In the genomic region with DNA sequence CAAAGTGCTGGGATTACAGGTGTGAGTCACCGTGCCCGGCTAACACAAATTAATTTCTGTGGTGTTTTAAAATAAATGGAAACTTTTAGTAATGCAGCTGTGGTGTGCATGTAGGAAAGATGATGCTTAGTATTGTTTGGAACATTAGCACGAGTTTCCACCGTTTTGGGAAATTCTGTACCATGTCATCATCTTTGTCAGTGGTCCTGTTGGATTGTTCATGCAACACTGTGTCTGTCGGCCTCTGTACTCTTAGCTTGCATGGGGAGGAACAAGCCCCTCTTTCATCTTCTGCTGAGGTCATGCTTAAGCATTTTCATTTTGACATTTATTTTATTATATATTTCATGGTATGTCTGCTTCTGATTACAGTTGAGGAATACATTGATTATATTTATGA, we compare ENCODE assay signal across 19 cellular contexts. TPM values are rescaled to one million over a fixed set of nuclear protein-coding genes. Genes with fewer than 3 reads are reported as not detected.
DNase-seq lines count a peak whose midpoint lies in the region; ATAC-seq and TF ChIP-seq lines count a peak whose summit lies in the region.
"Had no signal": no experiment of that assay in that cellular context is flagged by ENCODE, and none has a peak within 500 bp of the region (broad histone marks: within the 10 kb centered on the region; RNA-seq: fewer than 3 reads in every experiment).

No MANE protein-coding gene starts in this region.

- 100% methylated on average over 2 to 3 of the region's 5 CpGs for WGBS in mesodermal cell (ENCODE audit: insufficient coverage in 2 of 2), 2 experiments
- 54% methylated on average over 5 of the region's 5 CpGs for WGBS in smooth muscle cell (ENCODE audit: low lambda C conversion rate)
- WGBS in right lobe of liver (ENCODE audit: insufficient coverage, low coverage, low lambda C conversion rate, missing lambda C conversion rate): 82% methylated on average over 5 of the region's 5 CpGs

- H3K36me3 Mint-ChIP-seq in WTC11: peaks cover 3% of the 10 kb centered on the region; the same call in 1 of the 2 replicates
- H3K36me3 Mint-ChIP-seq: CD4-positive, alpha-beta memory T cell had no signal

- H3K9ac ChIP-seq in smooth muscle cell (ENCODE audit: low read depth): no peak overlapping the region

- TF ChIP-seq CTCF in WTC11 (IDR thresholded peaks at IDR 0.05) (no peak), smooth muscle cell (IDR thresholded peaks at IDR 0.05; ENCODE audit: borderline replicate concordance, insufficient read depth, poor library complexity, severe bottlenecking) (no peak), right lobe of liver (IDR thresholded peaks at IDR 0.05) (no peak), left lung (IDR thresholded peaks at IDR 0.05) (no peak)

- H3F3A ChIP-seq in smooth muscle cell (ENCODE audit: low read depth): peaks cover 3% of the 10 kb centered on the region

- no peak overlapping the region for H3K4me3 ChIP-seq in mesodermal cell (ENCODE audit: extremely low read depth, insufficient read depth, low read length, poor library complexity, severe bottlenecking)
- H3K4me3 ChIP-seq in smooth muscle cell: no peak overlapping the region
- H3K4me3 ChIP-seq in right lobe of liver: no peak overlapping the region
- no peak overlapping the region for H3K4me3 ChIP-seq in left lung
- H3K4me3 ChIP-seq: HAP-1 had no signal

- ATAC-seq in WTC11 (no peak), right lobe of liver (no peak), left lung (no peak)

- no peaks in the 10 kb centered on the region for H3K9me3 Mint-ChIP-seq in WTC11
- H3K9me3 Mint-ChIP-seq: CD4-positive, alpha-beta memory T cell had no signal

- no peak for TF ChIP-seq POLR2A in right lobe of liver (IDR thresholded peaks at IDR 0.05)

- peaks cover 4% of the 10 kb centered on the region for H3K4me1 ChIP-seq in mesodermal cell (ENCODE audit: control insufficient read depth, insufficient read depth, low read length, poor library complexity, severe bottlenecking)
- peaks cover 4% of the 10 kb centered on the region for H3K4me1 ChIP-seq in smooth muscle cell (ENCODE audit: low read depth)
- H3K4me1 ChIP-seq in right lobe of liver: peaks cover 0 to 10% (median 4%) of the 10 kb centered on the region in 4 donors
- no peaks in the 10 kb centered on the region for H3K4me1 ChIP-seq in left lung

- H3K27ac ChIP-seq in mesodermal cell (ENCODE audit: low read depth, low read length, severe bottlenecking) (peak overlapping the region; percentile 26), smooth muscle cell (ENCODE audit: low read depth) (peak overlapping the region; percentile 55), right lobe of liver (no peak overlapping the region), left lung (no peak overlapping the region)

- POLR2A ChIA-PET in WTC11 (lab: Charles Lee): no interaction called here
- POLR2A ChIA-PET in HEK293T (lab: Yijun Ruan, JAX): interaction anchor here (1.2 to 1.4 kb wide), 2 partner anchors 13 to 39 kb away, joined by 3 read pairs; no protein-coding TSS in a partner anchor

- H3K27ac Mint-ChIP-seq in WTC11: 0 out of 2 replicates have a peak overlapping the region, but pooled peaks have one; percentile 18
- H3K27ac Mint-ChIP-seq: CD4-positive, alpha-beta memory T cell had no signal

- H3K4me1 Mint-ChIP-seq in WTC11: peaks cover 46% of the 10 kb centered on the region
- H3K4me1 Mint-ChIP-seq: CD4-positive, alpha-beta memory T cell had no signal

- CTCF ChIA-PET in WTC11 (lab: Charles Lee): interaction anchor here (0.9 to 1.1 kb wide), 2 partner anchors 21 to 226 kb away, joined by 3 to 4 read pairs; no protein-coding TSS in a partner anchor
- CTCF ChIA-PET in HEK293T (lab: Yijun Ruan, JAX): interaction anchor here (0.7 kb wide), 1 partner anchor 29 kb away, joined by 3 read pairs; a partner anchor contains a TSS

- H3K36me3 ChIP-seq in mesodermal cell (ENCODE audit: control insufficient read depth, insufficient read depth, low read length): peaks cover 2% of the 10 kb centered on the region
- H3K36me3 ChIP-seq in smooth muscle cell (ENCODE audit: low read depth): no peaks in the 10 kb centered on the region
- no peaks in the 10 kb centered on the region for H3K36me3 ChIP-seq in right lobe of liver
- H3K36me3 ChIP-seq in left lung: no peaks in the 10 kb centered on the region
- H3K36me3 ChIP-seq: HAP-1 had no signal

- peaks cover 45% of the 10 kb centered on the region for H3K79me2 ChIP-seq in smooth muscle cell (ENCODE audit: low read depth)

- DNase-seq in stimulated activated CD4-positive, alpha-beta T cell treated with anti-CD3 and anti-CD28 coated beads, Interleukin-15, amount 100 ng/mL, for 24 hours: peak; percentile 3
- DNase-seq in stimulated activated CD4-positive, alpha-beta T cell treated with anti-CD3 and anti-CD28 coated beads, Interleukin-2, amount 100 ng/mL, for 24 hours: no peak
- DNase-seq in WTC11 (ENCODE audit: low spot score): no peak
- DNase-seq in smooth muscle cell (lab: John Stamatoyannopoulos, UW; ENCODE audit: unreplicated experiment): no peak
- DNase-seq in right lobe of liver: no peak
- no peak for DNase-seq in left lung
- no peak for DNase-seq in HEK293T (ENCODE audit: extremely low spot score)
- DNase-seq: C1 segment of cervical spinal cord; Calu3; CD4-positive, alpha-beta memory T cell; COR-L47; DMS53; DMS79 treated with DMSO at 0.1 percent for 48 hours; GF-D8; GOT3 had no signal

- H2AFZ ChIP-seq in smooth muscle cell (ENCODE audit: low read depth): no peak overlapping the region

- no peaks in the 10 kb centered on the region for H3K27me3 Mint-ChIP-seq in WTC11 (ENCODE audit: low read depth)

- H3K9me3 ChIP-seq in mesodermal cell (ENCODE audit: control insufficient read depth, low read length) (no peaks in the 10 kb centered on the region), smooth muscle cell (replicated peaks; ENCODE audit: low read depth) (no peaks in the 10 kb centered on the region), right lobe of liver (no peaks in the 10 kb centered on the region), left lung (no peaks in the 10 kb centered on the region)
- H3K9me3 ChIP-seq: HAP-1 had no signal

- no peaks in the 10 kb centered on the region for H3K27me3 ChIP-seq in smooth muscle cell (ENCODE audit: low read depth)
- H3K27me3 ChIP-seq in right lobe of liver: no peaks in the 10 kb centered on the region
- H3K27me3 ChIP-seq in left lung: no peaks in the 10 kb centered on the region

- no peak overlapping the region for H3K4me3 Mint-ChIP-seq in WTC11
- H3K4me3 Mint-ChIP-seq: CD4-positive, alpha-beta memory T cell had no signal

- no peaks in the 10 kb centered on the region for H4K20me1 ChIP-seq in smooth muscle cell (ENCODE audit: low read depth)

- intact Hi-C loops in right lobe of liver (cut with DNase I) (no loop called here), left lung (cut with DNase I) (no loop called here)

- peak overlapping the region; percentile 37 for H3K4me2 ChIP-seq in smooth muscle cell

TF ChIP-seq in WTC11, 78 proteins besides CTCF, POLR2A, EP300 and RAD21 (continues in another document):
- TF ChIP-seq PRRX2 (CRISPR knock-in tag; IDR thresholded peaks at IDR 0.05) (no peak), ZNF671 (CRISPR knock-in tag; IDR thresholded peaks at IDR 0.05) (no peak), IRF2 (CRISPR knock-in tag; IDR thresholded peaks at IDR 0.05; ENCODE audit: borderline replicate concordance, low read depth) (no peak), TEAD1 (CRISPR knock-in tag; IDR thresholded peaks at IDR 0.05) (no peak)
- TF ChIP-seq, protein P1, sequence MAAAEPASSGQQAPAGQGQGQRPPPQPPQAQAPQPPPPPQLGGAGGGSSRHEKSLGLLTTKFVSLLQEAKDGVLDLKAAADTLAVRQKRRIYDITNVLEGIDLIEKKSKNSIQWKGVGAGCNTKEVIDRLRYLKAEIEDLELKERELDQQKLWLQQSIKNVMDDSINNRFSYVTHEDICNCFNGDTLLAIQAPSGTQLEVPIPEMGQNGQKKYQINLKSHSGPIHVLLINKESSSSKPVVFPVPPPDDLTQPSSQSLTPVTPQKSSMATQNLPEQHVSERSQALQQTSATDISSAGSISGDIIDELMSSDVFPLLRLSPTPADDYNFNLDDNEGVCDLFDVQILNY (CRISPR knock-in tag; IDR thresholded peaks at IDR 0.05): no peak

TF ChIP-seq in HEK293T, 16 proteins besides CTCF, POLR2A, EP300 and RAD21:
- TF ChIP-seq FOXA1 (IDR thresholded peaks at IDR 0.05): no peak
- no peak for TF ChIP-seq CTBP1 (IDR thresholded peaks at IDR 0.05; ENCODE audit: borderline replicate concordance)

RNA-seq across cellular contexts. Expression of a gene that starts 28.5 kb away (rescaled TPM):
- total RNA-seq in WTC11 (2021): 110 to 111 TPM (median 110 TPM) in 3 replicates
- 21.9 TPM for polyA plus RNA-seq in mesodermal cell (2013, experiment 1 of 2)
- 17.0 TPM for polyA plus RNA-seq in mesodermal cell (2013, experiment 2 of 2)
- total RNA-seq in smooth muscle cell: 2.8 and 3.0 TPM in 2 replicates
- polyA plus RNA-seq in smooth muscle cell: 0.67 and 1.4 TPM in 2 replicates
- total RNA-seq in right lobe of liver: 10 to 100 TPM in 3 of 6 experiments, 1 to 10 TPM in 3; 4.9 to 12.3 (median 10.0) TPM
- 1 to 10 TPM; 8.0 to 9.9 TPM for total RNA-seq in left lung
- total RNA-seq: A172; CD4-positive, alpha-beta memory T cell had no signal
- polyA plus RNA-seq: BJ; CD4-positive, alpha-beta memory T cell had no signal

Comparison
In these comparisons a context has a peak if more than half of its experiments do, and no peak if none do; other contexts are left out.
1. H3K27ac ChIP-seq: peak in mesodermal cell (single experiment) and smooth muscle cell (single experiment); none in right lobe of liver (0 of 3) and left lung (0 of 2).